8 cellular contexts compared by ENCODE assay signal in genomic region chr10:99619851-99620712, GRCh38. TPM values are rescaled to one million over a fixed set of nuclear protein-coding genes. Genes with fewer than 3 reads are reported as not detected.
A peak's percentile ranks its signal among the peaks of the same experiment; 100 is the strongest.
DNase-seq lines count a peak whose midpoint lies in the region; ATAC-seq, FAIRE-seq and TF ChIP-seq lines count a peak whose summit lies in the region.

SLC25A28 (minus strand) TSS chr10:99620439; CDS start chr10:99620335, 104 bp downstream.

- DNase-seq in CD14-positive monocyte (ENCODE audit: low spot score) (peak; percentile 96), KG1 (lab: John Stamatoyannopoulos, UW) (peak; percentile 100), RCC 7860 (ENCODE audit: low spot score) (peak; percentile 100), fibroblast of peridontal ligament (ENCODE audit: extremely low read depth) (peak; percentile 100)
- DNase-seq in activated T-helper 2 cell treated with anti-CD3 and anti-CD28 coated beads, Interferon-gamma antibody, Interleukin-2, Interleukin-4, amounts not matched to agents 10 μg/mL and 5 μg/mL and 100 μg/mL, durations not matched to agents 14 hours and 24 hours and 36 hours (ENCODE audit: low spot score): peak; percentile 94
- peak in 9 of 10 donors; percentile 13 to 97 (median 93) for DNase-seq in naive thymus-derived CD8-positive, alpha-beta T cell
- DNase-seq in stimulated activated naive CD4-positive, alpha-beta T cell (lab: John Stamatoyannopoulos, UW): peak; percentile 84 to 98 (median 96)

- no peak for TF ChIP-seq CTCF in CD14-positive monocyte (IDR thresholded peaks at IDR 0.05)

- H3K27ac Mint-ChIP-seq in CD14-positive monocyte: peak within 1 kb of the TSS; percentile 95 to 99 (median 98)
- H3K27ac Mint-ChIP-seq in activated T-helper 2 cell treated with anti-CD3 and anti-CD28 coated beads, Interferon-gamma antibody, Interleukin-2, Interleukin-4, amounts not matched to agents 10 μg/mL and 5 μg/mL and 100 μg/mL, durations not matched to agents 14 hours and 24 hours and 36 hours: peak within 1 kb of the TSS; percentile 90
- peak within 1 kb of the TSS; percentile 77 to 99 (median 96) for H3K27ac Mint-ChIP-seq in naive thymus-derived CD8-positive, alpha-beta T cell

- intact Hi-C loops in CD14-positive monocyte (cut with micrococcal nuclease): loop anchor here (2.0 to 10.0 kb wide), 5 partner anchors 37 to 225 kb away; partner anchors contain the start of genes ENTPD7 (in 2 of the 2) and GOT1 (in 2 of the 2)
- intact Hi-C loops in activated T-helper 2 cell treated with anti-CD3 and anti-CD28 coated beads, Interferon-gamma antibody, Interleukin-2, Interleukin-4, amounts not matched to agents 10 μg/mL and 5 μg/mL and 100 μg/mL, durations not matched to agents 14 hours and 24 hours and 36 hours (cut with micrococcal nuclease): loop anchor here (1.0 to 5.0 kb wide), 7 partner anchors 39 to 1488 kb away; partner anchors contain the start of genes COX15, CUTC, DNMBP and ENTPD7

- peak; percentile 98 for FAIRE-seq in RCC 7860 (lab: Jason Lieb, UNC)

- no peaks in the 10 kb centered on the region for H3K27me3 Mint-ChIP-seq in CD14-positive monocyte (ENCODE audit: low read depth in 3 of 3)
- H3K27me3 Mint-ChIP-seq in activated T-helper 2 cell treated with anti-CD3 and anti-CD28 coated beads, Interferon-gamma antibody, Interleukin-2, Interleukin-4, amounts not matched to agents 10 μg/mL and 5 μg/mL and 100 μg/mL, durations not matched to agents 14 hours and 24 hours and 36 hours (ENCODE audit: low read depth): no peaks in the 10 kb centered on the region
- no peaks in the 10 kb centered on the region for H3K27me3 Mint-ChIP-seq in naive thymus-derived CD8-positive, alpha-beta T cell

- H3K4me1 Mint-ChIP-seq in CD14-positive monocyte: peaks cover 52% of the 10 kb centered on the region
- H3K4me1 Mint-ChIP-seq in activated T-helper 2 cell treated with anti-CD3 and anti-CD28 coated beads, Interferon-gamma antibody, Interleukin-2, Interleukin-4, amounts not matched to agents 10 μg/mL and 5 μg/mL and 100 μg/mL, durations not matched to agents 14 hours and 24 hours and 36 hours (ENCODE audit: low read depth): peaks cover 49% of the 10 kb centered on the region
- peaks cover 27 to 55% (median 50%) of the 10 kb centered on the region in 4 donors for H3K4me1 Mint-ChIP-seq in naive thymus-derived CD8-positive, alpha-beta T cell

- peaks cover 7 to 13% of the 10 kb centered on the region in 2 donors for H3K36me3 Mint-ChIP-seq in CD14-positive monocyte
- H3K36me3 Mint-ChIP-seq in activated T-helper 2 cell treated with anti-CD3 and anti-CD28 coated beads, Interferon-gamma antibody, Interleukin-2, Interleukin-4, amounts not matched to agents 10 μg/mL and 5 μg/mL and 100 μg/mL, durations not matched to agents 14 hours and 24 hours and 36 hours (ENCODE audit: low read depth): peaks cover 26% of the 10 kb centered on the region
- peaks cover 0 to 10% (median 0%) of the 10 kb centered on the region in 3 donors for H3K36me3 Mint-ChIP-seq in naive thymus-derived CD8-positive, alpha-beta T cell

- ATAC-seq in GM21526 (IDR thresholded peaks at IDR 0.05; ENCODE audit: low FRiP score, unreplicated experiment): peak; percentile 77
- peak in 1 of 2 donors; percentile 3 for ATAC-seq in naive thymus-derived CD8-positive, alpha-beta T cell

- POLR2A ChIA-PET in naive thymus-derived CD8-positive, alpha-beta T cell (lab: Charles Lee): interaction anchor here (0.6 to 2.9 kb wide), 6 partner anchors 39 to 390 kb away, joined by 3 to 18 read pairs (median 6); partner anchors contain the start of genes COX15, CUTC, DNMBP and ENTPD7

- H3K9me3 Mint-ChIP-seq in CD14-positive monocyte: peaks cover 0 to 3% (median 2%) of the 10 kb centered on the region in 7 donors
- no peaks in the 10 kb centered on the region for H3K9me3 Mint-ChIP-seq in activated T-helper 2 cell treated with anti-CD3 and anti-CD28 coated beads, Interferon-gamma antibody, Interleukin-2, Interleukin-4, amounts not matched to agents 10 μg/mL and 5 μg/mL and 100 μg/mL, durations not matched to agents 14 hours and 24 hours and 36 hours
- no peaks in the 10 kb centered on the region for H3K9me3 Mint-ChIP-seq in naive thymus-derived CD8-positive, alpha-beta T cell

- peak within 1 kb of the TSS; percentile 82 to 90 for H3K4me3 Mint-ChIP-seq in CD14-positive monocyte
- peak within 1 kb of the TSS; percentile 90 for H3K4me3 Mint-ChIP-seq in activated T-helper 2 cell treated with anti-CD3 and anti-CD28 coated beads, Interferon-gamma antibody, Interleukin-2, Interleukin-4, amounts not matched to agents 10 μg/mL and 5 μg/mL and 100 μg/mL, durations not matched to agents 14 hours and 24 hours and 36 hours (ENCODE audit: low read depth)
- H3K4me3 Mint-ChIP-seq in naive thymus-derived CD8-positive, alpha-beta T cell: peak within 1 kb of the TSS; percentile 74 to 96 (median 90)

RNA-seq across cellular contexts. Expression of gene SLC25A28, which starts in this region (rescaled TPM):
- polyA plus RNA-seq in CD14-positive monocyte: 10 to 100 TPM; 15.4 to 15.5 TPM
- 45.0 and 46.5 TPM in 2 replicates for total RNA-seq in activated T-helper 2 cell treated with anti-CD3 and anti-CD28 coated beads, Interferon-gamma antibody, Interleukin-2, Interleukin-4, amounts not matched to agents 10 μg/mL and 5 μg/mL and 100 μg/mL, durations not matched to agents 14 hours and 24 hours and 36 hours
- total RNA-seq in naive thymus-derived CD8-positive, alpha-beta T cell: 10 to 100 TPM; 89.3 to 91.3 TPM
- polyA plus RNA-seq in naive thymus-derived CD8-positive, alpha-beta T cell: 10 to 100 TPM; 15.2 to 24.0 (median 17.4) TPM
